Comparison of ENCODE assay signal across 18 cellular contexts in the genomic region with DNA sequence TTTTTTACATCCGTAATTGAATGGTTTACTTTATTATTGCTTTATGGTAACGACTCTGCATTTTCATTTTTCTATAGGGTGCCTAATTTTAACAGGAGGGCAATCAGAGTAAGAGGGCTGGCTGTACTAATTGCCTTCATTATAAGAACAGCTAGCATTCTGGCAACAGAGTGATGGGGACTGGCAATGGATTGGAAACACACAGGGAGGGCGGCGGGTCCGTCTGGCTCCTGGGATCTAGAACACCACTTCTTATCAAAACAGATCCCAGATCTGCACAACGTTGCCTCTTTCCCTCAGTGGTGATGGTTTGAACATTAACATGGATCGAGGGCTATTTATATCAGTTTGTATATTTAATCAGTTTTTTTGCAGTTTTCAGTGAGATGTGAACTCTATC.
"Had no signal": no experiment of that assay in that cellular context is flagged by ENCODE, and none has a peak within 500 bp of the region (broad histone marks: within the 10 kb centered on the region; RNA-seq: fewer than 3 reads in every experiment).

No MANE protein-coding gene starts in this region.

- H3K4me3 ChIP-seq: hepatocyte, left ventricle myocardium inferior, lower lobe of right lung, prostate gland, right lobe of liver, suprapubic skin, thyroid gland, upper lobe of left lung, uterus had no signal

- H3K27ac ChIP-seq: hepatocyte, left ventricle myocardium inferior, lower lobe of right lung, parathyroid adenoma, prostate gland, right lobe of liver, suprapubic skin, thyroid gland, upper lobe of left lung, uterus had no signal

- H3K27me3 ChIP-seq: hepatocyte, right lobe of liver, suprapubic skin, thyroid gland, upper lobe of left lung, uterus had no signal

- H3K36me3 ChIP-seq: left ventricle myocardium inferior, lower lobe of right lung, prostate gland, right lobe of liver, suprapubic skin, thyroid gland, upper lobe of left lung, uterus had no signal

- DNase-seq: dermis blood vessel endothelial cell; foreskin melanocyte; kidney; left cardiac atrium; left ventricle myocardium inferior; lower lobe of right lung; midbrain; right lobe of liver; stimulated activated CD4-positive, alpha-beta T cell treated with anti-CD3 and anti-CD28 coated beads, Interleukin-4, amount 100 ng/mL, for 1 hour; stimulated activated CD8-positive, alpha-beta memory T cell treated with anti-CD3 and anti-CD28 coated beads, Interleukin-4, amount 100 ng/mL, for 48 hours; stimulated activated naive CD8-positive, alpha-beta T cell treated with anti-CD3 and anti-CD28 coated beads, Interleukin-15, Interleukin-2, amounts not matched to agents 100 U/mL and 50 U/mL, for 24 hours; thyroid gland; upper lobe of left lung; uterus had no signal
